Comparison of ENCODE assay signal across 9 cellular contexts in genomic region chr17:39198186-39198566, GRCh38. TPM values are rescaled to one million over a fixed set of nuclear protein-coding genes. Genes with fewer than 3 reads are reported as not detected.
DNase-seq lines count a peak whose midpoint lies in the region; ATAC-seq and TF ChIP-seq lines count a peak whose summit lies in the region.
"Had no signal": no experiment of that assay in that cellular context is flagged by ENCODE, and none has a peak within 500 bp of the region (broad histone marks: within the 10 kb centered on the region; RNA-seq: fewer than 3 reads in every experiment).

No MANE protein-coding gene starts in this region.

- H3K27ac Mint-ChIP-seq in T-helper 1 cell treated with Interleukin-12 subunit alpha and Interleukin-12 subunit beta and Interleukin-4 antibody, amounts not matched to agents 30 μg/mL and 1 μg/mL, for 36 hours: peak overlapping the region; percentile 80
- H3K27ac Mint-ChIP-seq in T-helper 17 cell: peak overlapping the region; percentile 41

- peak overlapping the region; percentile 62 to 82 for H3K4me3 ChIP-seq in right atrium auricular region
- H3K4me3 ChIP-seq in stomach smooth muscle (ENCODE audit: low read length in 2 of 2): peak overlapping the region in 1 of 2 donors; percentile 77

- peaks cover 31% of the 10 kb centered on the region for H3K36me3 Mint-ChIP-seq in T-helper 1 cell treated with Interleukin-12 subunit alpha and Interleukin-12 subunit beta and Interleukin-4 antibody, amounts not matched to agents 30 μg/mL and 1 μg/mL, for 36 hours (ENCODE audit: low read depth)
- peaks cover 2% of the 10 kb centered on the region for H3K36me3 Mint-ChIP-seq in T-helper 17 cell (ENCODE audit: low read depth)

- no peaks in the 10 kb centered on the region for H3K27me3 ChIP-seq in right atrium auricular region
- H3K27me3 ChIP-seq in stomach smooth muscle (ENCODE audit: control insufficient read depth in 1 of 2, insufficient read depth in 2 of 2, low read length in 2 of 2): no peaks in the 10 kb centered on the region

- no peak overlapping the region for H3K9ac ChIP-seq in stomach smooth muscle (ENCODE audit: low read length in 2 of 2)

- H3K4me1 Mint-ChIP-seq in T-helper 1 cell treated with Interleukin-12 subunit alpha and Interleukin-12 subunit beta and Interleukin-4 antibody, amounts not matched to agents 30 μg/mL and 1 μg/mL, for 36 hours (ENCODE audit: low read depth): peaks cover 55% of the 10 kb centered on the region
- H3K4me1 Mint-ChIP-seq in T-helper 17 cell: peaks cover 47% of the 10 kb centered on the region

- ATAC-seq in T-helper 17 cell: no peak
- no peak for ATAC-seq in HG03175 (IDR thresholded peaks at IDR 0.05; ENCODE audit: unreplicated experiment)
- ATAC-seq in GM18867 (IDR thresholded peaks at IDR 0.05; ENCODE audit: unreplicated experiment): no peak

- H3K4me1 ChIP-seq in right atrium auricular region (peaks cover 0 to 60% of the 10 kb centered on the region in 2 donors), stomach smooth muscle (ENCODE audit: control insufficient read depth, insufficient read depth, low read length) (peaks cover 57% of the 10 kb centered on the region)

- no peaks in the 10 kb centered on the region for H3K9me3 Mint-ChIP-seq in T-helper 1 cell treated with Interleukin-12 subunit alpha and Interleukin-12 subunit beta and Interleukin-4 antibody, amounts not matched to agents 30 μg/mL and 1 μg/mL, for 36 hours

- H3K27ac ChIP-seq in right atrium auricular region (peak overlapping the region; percentile 81 to 86), stomach smooth muscle (ENCODE audit: low read length) (peak overlapping the region; percentile 67)

- H3K9me3 ChIP-seq in T-helper 17 cell (ENCODE audit: control insufficient read depth, low read length, poor library complexity, severe bottlenecking) (no peaks in the 10 kb centered on the region), right atrium auricular region (no peaks in the 10 kb centered on the region), stomach smooth muscle (ENCODE audit: control insufficient read depth in 2 of 2, low read length in 2 of 2) (no peaks in the 10 kb centered on the region)

- DNase-seq in T-helper 1 cell: no peak
- no peak for DNase-seq in T-helper 17 cell
- DNase-seq in right atrium auricular region (ENCODE audit: low spot score): no peak
- no peak for DNase-seq in kidney tubule cell (ENCODE audit: low spot score)

- H3K27me3 Mint-ChIP-seq in T-helper 1 cell treated with Interleukin-12 subunit alpha and Interleukin-12 subunit beta and Interleukin-4 antibody, amounts not matched to agents 30 μg/mL and 1 μg/mL, for 36 hours (ENCODE audit: low read depth): no peaks in the 10 kb centered on the region
- H3K27me3 Mint-ChIP-seq in T-helper 17 cell: no peaks in the 10 kb centered on the region

- TF ChIP-seq CTCF in right atrium auricular region (IDR thresholded peaks at IDR 0.05): no peak

- H3K36me3 ChIP-seq in right atrium auricular region: peaks cover 20% of the 10 kb centered on the region
- H3K36me3 ChIP-seq in stomach smooth muscle (ENCODE audit: control insufficient read depth in 2 of 2, insufficient read depth in 2 of 2, low read length in 2 of 2): peaks cover 17 to 19% of the 10 kb centered on the region in 2 donors

- peak overlapping the region; percentile 86 for H3K4me3 Mint-ChIP-seq in T-helper 1 cell treated with Interleukin-12 subunit alpha and Interleukin-12 subunit beta and Interleukin-4 antibody, amounts not matched to agents 30 μg/mL and 1 μg/mL, for 36 hours
- H3K4me3 Mint-ChIP-seq in T-helper 17 cell: peak overlapping the region; percentile 98

RNA-seq across cellular contexts. Expression of gene CACNB1, which starts 0.7 kb away (rescaled TPM):
- total RNA-seq in T-helper 17 cell: 10 to 100 TPM; 21.4 to 21.9 TPM
- 10 to 100 TPM in 1 of 2 donors, 1 to 10 TPM in 1; 3.6 to 13.4 TPM for total RNA-seq in right atrium auricular region

RNA-seq across cellular contexts. Expression of gene RPL19, which starts 1.9 kb away (rescaled TPM):
- total RNA-seq in T-helper 17 cell (1,000 to 10,000 TPM; 3,035 to 3,199 TPM), right atrium auricular region (1,000 to 10,000 TPM; 1,458 to 1,831 TPM)

RNA-seq across cellular contexts. Expression of gene STAC2, which starts 27.6 kb away (rescaled TPM):
- total RNA-seq in T-helper 17 cell (not detected), right atrium auricular region (1 to 10 TPM in 1 of 2 donors, under 1 TPM in 1; 0.82 to 2.3 TPM)
- total RNA-seq: lung microvascular endothelial cell had no signal

RNA-seq across cellular contexts. Expression of gene ARL5C, which starts 32.2 kb away (rescaled TPM):
- total RNA-seq in T-helper 17 cell (not detected), right atrium auricular region (not detected)
- total RNA-seq: lung microvascular endothelial cell had no signal

RNA-seq across cellular contexts. Expression of gene PLXDC1, which starts 46.7 kb away (rescaled TPM):
- total RNA-seq in T-helper 17 cell (10 to 100 TPM in 1 of 2 donors, 1 to 10 TPM in 1; 7.5 to 11.7 TPM), right atrium auricular region (1 to 10 TPM; 4.6 to 9.3 TPM)
- total RNA-seq: lung microvascular endothelial cell had no signal
